Comparison of ENCODE assay signal across 7 cellular contexts in the genomic region with DNA sequence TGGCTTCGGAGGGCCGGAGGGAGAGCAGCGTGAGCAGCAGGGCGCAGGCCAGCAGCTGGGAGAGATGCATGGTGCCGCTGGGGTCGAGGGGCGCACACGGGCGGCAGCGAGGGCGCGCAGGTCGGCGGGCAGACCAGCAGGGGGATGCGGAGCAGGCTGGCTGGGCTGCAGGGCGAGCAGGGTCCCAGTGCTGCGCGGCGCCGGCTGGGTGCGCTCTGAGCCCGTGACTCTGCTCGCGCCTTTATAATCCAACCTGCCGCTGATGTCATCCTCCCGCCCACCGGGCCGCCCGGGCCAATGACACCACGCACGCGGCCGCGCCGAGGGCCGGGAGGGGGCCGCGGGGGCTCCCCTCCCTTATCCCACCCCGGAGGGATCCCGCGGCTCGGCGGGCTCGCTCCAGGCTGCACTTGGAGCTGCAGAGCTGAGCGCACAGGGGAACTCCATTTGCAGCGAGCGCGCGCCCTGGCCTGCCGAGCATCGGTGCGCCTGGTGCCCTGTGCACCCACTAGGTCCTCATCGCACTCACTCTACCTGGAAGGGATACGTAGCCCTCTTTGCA. TPM values are rescaled to one million over a fixed set of nuclear protein-coding genes. Genes with fewer than 3 reads are reported as not detected.
DNase-seq lines count a peak whose midpoint lies in the region; ATAC-seq, FAIRE-seq and TF ChIP-seq lines count a peak whose summit lies in the region.

A gene with protein sequence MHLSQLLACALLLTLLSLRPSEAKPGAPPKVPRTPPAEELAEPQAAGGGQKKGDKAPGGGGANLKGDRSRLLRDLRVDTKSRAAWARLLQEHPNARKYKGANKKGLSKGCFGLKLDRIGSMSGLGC (minus strand): TSS at position 217 of the 562 bp plus-strand sequence. CDS start 147 bp downstream, at position 70.

- H3K4me2 ChIP-seq in OCI-LY7 (ENCODE audit: low read length) = peak within 1 kb of the TSS; percentile 37; the same call in 1 of the 2 replicates

- H3K79me2 ChIP-seq in OCI-LY7 (ENCODE audit: insufficient read depth, low read depth, low read length) = no peaks in the 10 kb centered on the region

- TF ChIP-seq CTCF in OCI-LY7 (conservative IDR thresholded peaks at IDR 0.05; ENCODE audit: low read length) = peak; percentile 32
- no peak for TF ChIP-seq CTCF in pancreas (IDR thresholded peaks at IDR 0.05)
- no peak for TF ChIP-seq CTCF in upper lobe of right lung (IDR thresholded peaks at IDR 0.05)

- BruUV-seq in OCI-LY7 (replicated peaks; lab: Mats Ljungman, UMichigan) = no TSS peak

- FAIRE-seq in pancreas (lab: Jason Lieb, UNC) = no peak

- DNase-seq in OCI-LY7 (ENCODE audit: low spot score) (no peak), glomerular visceral epithelial cell (ENCODE audit: extremely low spot score) (peak; percentile 81), pancreas (peak in 2 of 6 donors; percentile 34 to 74), upper lobe of right lung (peak; percentile 65)
- DNase-seq in activated effector memory CD4-positive, alpha-beta T cell treated with anti-CD3 and anti-CD28 coated beads, Interleukin-2, amount 50 U/mL, for 16 hours = peak; percentile 81

- intact Hi-C loops in OCI-LY7 (cut with micrococcal nuclease; ENCODE audit: unreplicated experiment) (loop anchor here (1.0 kb wide), 1 partner anchor 401 kb away; no protein-coding TSS in a partner anchor), pancreas (cut with DNase I) (loop anchor here in 2 of 3 donors (5.0 to 10.0 kb wide), 3 partner anchors 216 to 401 kb away; no protein-coding TSS in a partner anchor), upper lobe of right lung (cut with DNase I) (loop anchor here (10.0 kb wide), 1 partner anchor 509 kb away; no protein-coding TSS in a partner anchor)

- H3K9me3 ChIP-seq in HUES6 (ENCODE audit: control insufficient read depth, insufficient read depth, low read depth, low read length) (no peaks in the 10 kb centered on the region), OCI-LY7 (ENCODE audit: low read length) (no peaks in the 10 kb centered on the region), pancreas (no peaks in the 10 kb centered on the region), upper lobe of right lung (no peaks in the 10 kb centered on the region)

- CTCF ChIA-PET in OCI-LY7 (lab: Charles Lee; ENCODE audit: unreplicated experiment) = no interaction called here

- POLR2A ChIA-PET in OCI-LY7 (lab: Charles Lee) = no interaction called here

- no peaks in the 10 kb centered on the region for H3K36me3 ChIP-seq in HUES6 (ENCODE audit: control insufficient read depth, insufficient read depth, low read length)
- H3K36me3 ChIP-seq in OCI-LY7 (ENCODE audit: insufficient read depth, low read length) = no peaks in the 10 kb centered on the region
- H3K36me3 ChIP-seq in pancreas = no peaks in the 10 kb centered on the region
- H3K36me3 ChIP-seq in upper lobe of right lung = no peaks in the 10 kb centered on the region

- H3K9ac ChIP-seq in HUES6 (ENCODE audit: low read length) = peak within 1 kb of the TSS; percentile 35

- H3K27me3 ChIP-seq in HUES6 (ENCODE audit: control insufficient read depth, insufficient read depth, low read length) (peaks cover 85% of the 10 kb centered on the region), pancreas (peaks cover 0 to 18% (median 3%) of the 10 kb centered on the region in 4 donors), upper lobe of right lung (peaks cover 74% of the 10 kb centered on the region)

- H4K20me1 ChIP-seq in OCI-LY7 (ENCODE audit: insufficient read depth, low read length) = no peaks in the 10 kb centered on the region

- ATAC-seq in GM18867 (IDR thresholded peaks at IDR 0.05; ENCODE audit: unreplicated experiment) = peak; percentile 46
- peak; percentile 53 to 79 (median 74) for ATAC-seq in pancreas
- ATAC-seq in upper lobe of right lung = peak; percentile 41

- no peaks in the 10 kb centered on the region for H3K9me2 ChIP-seq in OCI-LY7 (ENCODE audit: insufficient read depth, low read length)

- H3K4me3 ChIP-seq in HUES6 (ENCODE audit: low read depth, low read length) (peak within 1 kb of the TSS; percentile 76), OCI-LY7 (ENCODE audit: low read depth, low read length, poor library complexity, severe bottlenecking) (no peak within 1 kb of the TSS), pancreas (peak within 1 kb of the TSS; percentile 2 to 56 (median 28)), upper lobe of right lung (peak within 1 kb of the TSS; percentile 41)

- H3K27ac ChIP-seq in HUES6 (ENCODE audit: low read depth, low read length) (no peak within 1 kb of the TSS), OCI-LY7 (ENCODE audit: low read depth, low read length, poor library complexity, severe bottlenecking) (no peak within 1 kb of the TSS), pancreas (no peak within 1 kb of the TSS), upper lobe of right lung (no peak within 1 kb of the TSS)

- 1 to 3% methylated on average over 30 to 54 of the region's 54 CpGs for WGBS in pancreas, 2 donors

- H3K4me1 ChIP-seq in HUES6 (ENCODE audit: control insufficient read depth, insufficient read depth, low read length) = peaks cover 19% of the 10 kb centered on the region
- no peaks in the 10 kb centered on the region for H3K4me1 ChIP-seq in OCI-LY7 (ENCODE audit: insufficient read depth, low read length, poor library complexity, severe bottlenecking)
- H3K4me1 ChIP-seq in pancreas = peaks cover 7 to 17% (median 10%) of the 10 kb centered on the region in 3 donors
- peaks cover 22% of the 10 kb centered on the region for H3K4me1 ChIP-seq in upper lobe of right lung

- no peak within 1 kb of the TSS for H2AFZ ChIP-seq in OCI-LY7 (ENCODE audit: low read length)

RNA-seq across cellular contexts. Expression of the gene that starts here (rescaled TPM):
- not detected in 2 replicates for total RNA-seq in OCI-LY7 (2014; rRNA removed; shearing (Covaris generic))
- total RNA-seq in OCI-LY7 (2022) = not detected in 2 replicates
- total RNA-seq in pancreas = not detected
- polyA plus RNA-seq in pancreas = under 1 TPM in 1 of 2 donors, not detected in 1; 0.26 TPM
- total RNA-seq in upper lobe of right lung = not detected

Comparison
In these comparisons a context has a peak if more than half of its experiments do, and no peak if none do; other contexts are left out.
1. Peak in ATAC-seq and H3K4me3 ChIP-seq in pancreas; RNA of the gene not detected or under 1 TPM.
2. Peak in DNase-seq, ATAC-seq and H3K4me3 ChIP-seq in upper lobe of right lung; RNA of the gene not detected or under 1 TPM.